ENCODE assay signal across 11 cellular contexts in genomic region chr7:5478568-5479045, GRCh38. TPM values are rescaled to one million over a fixed set of nuclear protein-coding genes. Genes with fewer than 3 reads are reported as not detected.
DNase-seq lines count a peak whose midpoint lies in the region; ATAC-seq and TF ChIP-seq lines count a peak whose summit lies in the region.
"Had no signal": no experiment of that assay in that cellular context is flagged by ENCODE, and none has a peak within 500 bp of the region (broad histone marks: within the 10 kb centered on the region; RNA-seq: fewer than 3 reads in every experiment).

No MANE protein-coding gene starts in this region.

- DNase-seq in BE2C, result no peak
- DNase-seq in HL-60 (ENCODE audit: low read depth in 1 of 2, low spot score in 1 of 2), result no peak
- peak; percentile 39 for DNase-seq in cerebellar cortex (ENCODE audit: low spot score)
- no peak for DNase-seq in naive thymus-derived CD8-positive, alpha-beta T cell
- no peak for DNase-seq in activated effector memory CD4-positive, alpha-beta T cell treated with Interleukin-2 at 50 U/mL for 16 hours
- no peak for DNase-seq in CD4-positive, alpha-beta T cell
- DNase-seq: NCI-H2081, right lobe of liver, uterus had no signal

- peak overlapping the region; percentile 62 for H3K27ac ChIP-seq in HL-60 (replicated peaks)
- no peak overlapping the region for H3K27ac ChIP-seq in CD4-positive, alpha-beta T cell (ENCODE audit: low read depth, low read length)
- H3K27ac ChIP-seq: right lobe of liver had no signal

- H3K4me3 ChIP-seq in BE2C (ENCODE audit: low read depth, low read length) (peak overlapping the region; percentile 66), HL-60 (replicated peaks; ENCODE audit: insufficient read depth, low read length) (no peak overlapping the region)

- intact Hi-C loops in CD4-positive, alpha-beta T cell (cut with DNase I, micrococcal nuclease), result no loop called here

- peaks cover 0 to 16% (median 3%) of the 10 kb centered on the region in 4 donors for H3K4me1 Mint-ChIP-seq in naive thymus-derived CD8-positive, alpha-beta T cell
- no peaks in the 10 kb centered on the region for H3K4me1 Mint-ChIP-seq in CD4-positive, alpha-beta T cell (ENCODE audit: low read depth)

- H3K9me3 Mint-ChIP-seq in naive thymus-derived CD8-positive, alpha-beta T cell, result no peaks in the 10 kb centered on the region
- H3K9me3 Mint-ChIP-seq in CD4-positive, alpha-beta T cell, result no peaks in the 10 kb centered on the region

- no peaks in the 10 kb centered on the region for H3K36me3 ChIP-seq in BE2C
- H3K36me3 ChIP-seq: right lobe of liver, uterus had no signal

- POLR2A ChIA-PET in naive thymus-derived CD8-positive, alpha-beta T cell (lab: Charles Lee), result no interaction called here
- POLR2A ChIA-PET in CD4-positive, alpha-beta T cell (lab: Charles Lee), result no interaction called here

- peaks cover 6% of the 10 kb centered on the region for H3K4me1 ChIP-seq in BE2C
- H3K4me1 ChIP-seq: right lobe of liver, uterus had no signal

- ATAC-seq in naive thymus-derived CD8-positive, alpha-beta T cell, result peak; percentile 29 to 46
- ATAC-seq in HG03159 (IDR thresholded peaks at IDR 0.05; ENCODE audit: unreplicated experiment), result no peak
- no peak for ATAC-seq in CD4-positive, alpha-beta T cell (ENCODE audit: poor library complexity)
- ATAC-seq in GM18907 (IDR thresholded peaks at IDR 0.05; ENCODE audit: unreplicated experiment), result no peak

- no peaks in the 10 kb centered on the region for H3K9me3 ChIP-seq in BE2C
- H3K9me3 ChIP-seq in CD4-positive, alpha-beta T cell (ENCODE audit: control insufficient read depth, low read length), result no peaks in the 10 kb centered on the region
- H3K9me3 ChIP-seq: right lobe of liver, uterus had no signal

- H3K27me3 ChIP-seq in BE2C, result no peaks in the 10 kb centered on the region
- no peaks in the 10 kb centered on the region for H3K27me3 ChIP-seq in HL-60 (ENCODE audit: insufficient read depth, poor library complexity, severe bottlenecking)
- H3K27me3 ChIP-seq in CD4-positive, alpha-beta T cell (ENCODE audit: control insufficient read depth, insufficient read depth, low read length), result no peaks in the 10 kb centered on the region
- H3K27me3 ChIP-seq: right lobe of liver, uterus had no signal

- peak overlapping the region in 9 of 10 donors; percentile 69 to 86 (median 76) for H3K4me3 Mint-ChIP-seq in naive thymus-derived CD8-positive, alpha-beta T cell
- no peak overlapping the region for H3K4me3 Mint-ChIP-seq in CD4-positive, alpha-beta T cell

- TF ChIP-seq CTCF in BE2C (IDR thresholded peaks at IDR 0.05; ENCODE audit: low read depth, low read length) (no peak), HL-60 (IDR thresholded peaks at IDR 0.05; ENCODE audit: insufficient read depth, low read length) (no peak)
- TF ChIP-seq CTCF in CD4-positive, alpha-beta T cell (IDR thresholded peaks at IDR 0.05), result no peak

- H3K27ac Mint-ChIP-seq in naive thymus-derived CD8-positive, alpha-beta T cell, result peak overlapping the region in 3 of 10 donors; percentile 6 to 64 (median 52)
- no peak overlapping the region for H3K27ac Mint-ChIP-seq in CD4-positive, alpha-beta T cell

- CTCF ChIA-PET in CD4-positive, alpha-beta T cell (lab: Charles Lee), result no interaction called here

- no peaks in the 10 kb centered on the region for H3K27me3 Mint-ChIP-seq in naive thymus-derived CD8-positive, alpha-beta T cell
- H3K27me3 Mint-ChIP-seq in CD4-positive, alpha-beta T cell, result no peaks in the 10 kb centered on the region

- no peaks in the 10 kb centered on the region for H3K36me3 Mint-ChIP-seq in naive thymus-derived CD8-positive, alpha-beta T cell
- peaks cover 5% of the 10 kb centered on the region for H3K36me3 Mint-ChIP-seq in CD4-positive, alpha-beta T cell (ENCODE audit: low read depth)

RNA-seq across cellular contexts. Expression of gene FBXL18, which starts 35.0 kb away (rescaled TPM):
- 10.6 TPM for polyA plus RNA-seq in BE2C (2012; ENCODE audit: insufficient read depth, insufficient read length, low read depth)
- total RNA-seq in naive thymus-derived CD8-positive, alpha-beta T cell, result 1 to 10 TPM; 8.1 to 9.1 TPM
- polyA plus RNA-seq in naive thymus-derived CD8-positive, alpha-beta T cell, result 1 to 10 TPM in 1 of 3 donors, under 1 TPM in 2; 0.47 to 1.1 (median 0.87) TPM
- total RNA-seq in CD4-positive, alpha-beta T cell, result 1 to 10 TPM; 7.3 TPM

RNA-seq across cellular contexts. Expression of gene ACTB, which starts 51.8 kb away (rescaled TPM):
- 7,387 TPM for polyA plus RNA-seq in BE2C (2012; ENCODE audit: insufficient read depth, insufficient read length, low read depth)
- total RNA-seq in naive thymus-derived CD8-positive, alpha-beta T cell, result 1,000 to 10,000 TPM; 2,640 to 2,674 TPM
- polyA plus RNA-seq in naive thymus-derived CD8-positive, alpha-beta T cell, result over 10,000 TPM; 13,269 to 13,922 (median 13,518) TPM
- 1,000 to 10,000 TPM; 1,880 to 1,990 TPM for total RNA-seq in CD4-positive, alpha-beta T cell

RNA-seq across cellular contexts. Expression of gene TNRC18, which starts 55.0 kb away (rescaled TPM):
- polyA plus RNA-seq in BE2C (2012; ENCODE audit: insufficient read depth, insufficient read length, low read depth), result 49.4 TPM
- 10 to 100 TPM; 41.0 to 42.7 TPM for total RNA-seq in naive thymus-derived CD8-positive, alpha-beta T cell
- polyA plus RNA-seq in naive thymus-derived CD8-positive, alpha-beta T cell, result 1 to 10 TPM in 2 of 3 donors, under 1 TPM in 1; 0.59 to 1.6 (median 1.0) TPM
- total RNA-seq in CD4-positive, alpha-beta T cell, result 10 to 100 TPM; 69.9 TPM

Comparison
In these comparisons a context has a peak if more than half of its experiments do, and no peak if none do; other contexts are left out.
1. ATAC-seq: peak in naive thymus-derived CD8-positive, alpha-beta T cell (2 of 2); none in HG03159 (single experiment), CD4-positive, alpha-beta T cell (single experiment) and GM18907 (single experiment).